8 cellular contexts compared by ENCODE assay signal in genomic region chr7:131071786-131072504, GRCh38.
DNase-seq lines count a peak whose midpoint lies in the region; ATAC-seq and TF ChIP-seq lines count a peak whose summit lies in the region.

No MANE protein-coding gene starts in this region.

- TF ChIP-seq CTCF in NB4 (IDR thresholded peaks at IDR 0.05; ENCODE audit: low read depth, low read length) (no peak), hepatocyte (IDR thresholded peaks at IDR 0.05; ENCODE audit: poor library complexity) (peak; percentile 52)

- no peaks in the 10 kb centered on the region for H3K27me3 Mint-ChIP-seq in activated naive CD8-positive, alpha-beta T cell treated with anti-CD3 and anti-CD28 coated beads, Interleukin-2, amount 50 U/mL, for 24 hours

- H3K9me3 ChIP-seq in hepatocyte (ENCODE audit: low read depth) (no peaks in the 10 kb centered on the region), subcutaneous abdominal adipose tissue (ENCODE audit: control insufficient read depth in 5 of 5, low read length in 5 of 5) (no peaks in the 10 kb centered on the region)

- H2BK15ac ChIP-seq in mesendoderm (replicated peaks; ENCODE audit: low read depth) = no peak overlapping the region

- no peaks in the 10 kb centered on the region for H3K9me2 ChIP-seq in hepatocyte (replicated peaks; ENCODE audit: insufficient read depth)

- H3K9ac ChIP-seq in subcutaneous abdominal adipose tissue (ENCODE audit: low read length in 5 of 5) = peak overlapping the region; percentile 23 to 63 (median 45)
- no peak overlapping the region for H3K9ac ChIP-seq in mesendoderm (ENCODE audit: low read length)

- peak overlapping the region; percentile 73 for H3K27ac Mint-ChIP-seq in activated naive CD8-positive, alpha-beta T cell treated with anti-CD3 and anti-CD28 coated beads, Interleukin-2, amount 50 U/mL, for 24 hours

- H2BK120ac ChIP-seq in mesendoderm (ENCODE audit: low read depth, low read length) = no peak overlapping the region

- H3K36me3 ChIP-seq in hepatocyte (replicated peaks; ENCODE audit: insufficient read depth, low read depth) (no peaks in the 10 kb centered on the region), subcutaneous abdominal adipose tissue (ENCODE audit: control insufficient read depth in 5 of 5, insufficient read depth in 5 of 5, low read length in 5 of 5) (peaks cover 0 to 16% (median 5%) of the 10 kb centered on the region in 5 donors), mesendoderm (ENCODE audit: control insufficient read depth, insufficient read depth, low read length) (no peaks in the 10 kb centered on the region)

- no peak overlapping the region for H3K4me3 Mint-ChIP-seq in activated naive CD8-positive, alpha-beta T cell treated with anti-CD3 and anti-CD28 coated beads, Interleukin-2, amount 50 U/mL, for 24 hours

- no peak overlapping the region for H3K18ac ChIP-seq in mesendoderm (ENCODE audit: low read length)

- no peaks in the 10 kb centered on the region for H3K27me3 ChIP-seq in hepatocyte
- H3K27me3 ChIP-seq in subcutaneous abdominal adipose tissue (ENCODE audit: control insufficient read depth in 5 of 5, insufficient read depth in 4 of 5, low read length in 5 of 5) = no peaks in the 10 kb centered on the region
- H3K27me3 ChIP-seq in mesendoderm (ENCODE audit: insufficient read depth, low read length, poor library complexity) = no peaks in the 10 kb centered on the region

- WGBS in hepatocyte (ENCODE audit: low lambda C conversion rate, missing lambda C conversion rate) = 79% methylated on average over 10 of the region's 10 CpGs
- no CpG with 5 or more reads among the region's 10 CpGs for WGBS in mesendoderm (ENCODE audit: extremely low coverage, insufficient coverage, low lambda C conversion rate)

- H3K27ac ChIP-seq in hepatocyte (no peak overlapping the region), subcutaneous abdominal adipose tissue (ENCODE audit: low read depth, low read length) (peak overlapping the region; percentile 89), mesendoderm (ENCODE audit: low read depth, low read length) (no peak overlapping the region)

- TF ChIP-seq POLR2A in NB4 (IDR thresholded peaks at IDR 0.05; ENCODE audit: extremely low read depth, insufficient read length) = no peak

- H3K36me3 Mint-ChIP-seq in activated naive CD8-positive, alpha-beta T cell treated with anti-CD3 and anti-CD28 coated beads, Interleukin-2, amount 50 U/mL, for 24 hours (ENCODE audit: low read depth) = peaks cover 25% of the 10 kb centered on the region

- no peaks in the 10 kb centered on the region for H3K9me3 Mint-ChIP-seq in activated naive CD8-positive, alpha-beta T cell treated with anti-CD3 and anti-CD28 coated beads, Interleukin-2, amount 50 U/mL, for 24 hours

- H4K8ac ChIP-seq in mesendoderm (ENCODE audit: low read depth, low read length) = no peak overlapping the region

- no peaks in the 10 kb centered on the region for H3K4me1 ChIP-seq in hepatocyte (ENCODE audit: insufficient read depth)
- peaks cover 6 to 41% (median 33%) of the 10 kb centered on the region in 5 donors for H3K4me1 ChIP-seq in subcutaneous abdominal adipose tissue (ENCODE audit: control insufficient read depth in 5 of 5, insufficient read depth in 5 of 5, low read length in 5 of 5)
- H3K4me1 ChIP-seq in mesendoderm (ENCODE audit: control insufficient read depth, low read depth, low read length) = no peaks in the 10 kb centered on the region

- H2AFZ ChIP-seq in hepatocyte = no peak overlapping the region

- H3K79me2 ChIP-seq in hepatocyte (no peaks in the 10 kb centered on the region), mesendoderm (ENCODE audit: control insufficient read depth, insufficient read depth, low read length) (no peaks in the 10 kb centered on the region)

- H3K4me3 ChIP-seq in NB4 (ENCODE audit: low read depth, low read length) (no peak overlapping the region), hepatocyte (no peak overlapping the region), subcutaneous abdominal adipose tissue (ENCODE audit: low read depth in 1 of 5, low read length in 5 of 5) (peak overlapping the region in 2 of 5 donors; percentile 23 to 37), mesendoderm (ENCODE audit: low read length) (no peak overlapping the region)

- no peak overlapping the region for H2BK5ac ChIP-seq in mesendoderm (ENCODE audit: low read length)

- ATAC-seq in activated naive CD8-positive, alpha-beta T cell treated with anti-CD3 and anti-CD28 coated beads, Interleukin-2, amount 50 U/mL, for 24 hours = no peak
- no peak for ATAC-seq in GM19452 (IDR thresholded peaks at IDR 0.05; ENCODE audit: unreplicated experiment)

- H3K23ac ChIP-seq in mesendoderm (ENCODE audit: low read length) = no peak overlapping the region

- H2AK5ac ChIP-seq in mesendoderm (ENCODE audit: low read length) = no peak overlapping the region

- H3K4ac ChIP-seq in mesendoderm (ENCODE audit: low read depth, low read length) = no peak overlapping the region

- H4K5ac ChIP-seq in mesendoderm (ENCODE audit: low read length) = no peak overlapping the region

- H3K4me1 Mint-ChIP-seq in activated naive CD8-positive, alpha-beta T cell treated with anti-CD3 and anti-CD28 coated beads, Interleukin-2, amount 50 U/mL, for 24 hours = peaks cover 81% of the 10 kb centered on the region

- no peak overlapping the region for H3K56ac ChIP-seq in mesendoderm (ENCODE audit: low read length)

- no peaks in the 10 kb centered on the region for H3K79me1 ChIP-seq in mesendoderm (ENCODE audit: low read length)

- no peak overlapping the region for H3K4me2 ChIP-seq in hepatocyte
- no peak overlapping the region for H3K4me2 ChIP-seq in mesendoderm (ENCODE audit: low read length)

- H4K20me1 ChIP-seq in hepatocyte (ENCODE audit: insufficient read depth, poor library complexity, severe bottlenecking) = peaks cover 3% of the 10 kb centered on the region

- DNase-seq in ELF-1 (ENCODE audit: low read depth, low spot score) (peak; percentile 8), NB4 (ENCODE audit: low read depth) (peak; percentile 28), hepatocyte (ENCODE audit: low spot score) (no peak), mesendoderm (no peak), middle frontal gyrus (ENCODE audit: extremely low spot score, low spot score) (no peak)
- no peak for DNase-seq in activated naive CD8-positive, alpha-beta T cell treated with anti-CD3 and anti-CD28 coated beads, Interleukin-2, amount 50 U/mL, for 24 hours

Comparison
In these comparisons a context has a peak if more than half of its experiments do, and no peak if none do; other contexts are left out.
1. DNase-seq: peak in ELF-1 (single experiment) and NB4 (single experiment); none in activated naive CD8-positive, alpha-beta T cell treated with anti-CD3 and anti-CD28 coated beads, Interleukin-2, amount 50 U/mL, for 24 hours (single experiment), hepatocyte (single experiment), mesendoderm (single experiment) and middle frontal gyrus (single experiment).